19 cellular contexts compared by ENCODE assay signal in genomic region chr12:39105111-39105510, GRCh38.
"Had no signal": no experiment of that assay in that cellular context is flagged by ENCODE, and none has a peak within 500 bp of the region (broad histone marks: within the 10 kb centered on the region; RNA-seq: fewer than 3 reads in every experiment).

No MANE protein-coding gene starts in this region.

- DNase-seq: cortex of kidney; dorsolateral prefrontal cortex; effector CD8-positive, alpha-beta T cell; foreskin melanocyte; heart left ventricle; hippocampal formation; islet precursor cell; left ventricle myocardium inferior; lower lobe of right lung; mesenchymal stem cell; midbrain; naive B cell; occipital lobe; pancreas; right cardiac atrium; small intestine; stimulated activated CD4-positive, alpha-beta T cell treated with anti-CD3 and anti-CD28 coated beads, Interleukin-2, amount 100 ng/mL, for 48 hours; stimulated activated naive CD4-positive, alpha-beta T cell treated with Interleukin-2 at 50 U/mL for 16 hours had no signal

- H3K27ac ChIP-seq: dorsolateral prefrontal cortex, heart left ventricle, left ventricle myocardium inferior, lower lobe of right lung, pancreas had no signal

- H3K27me3 ChIP-seq: dorsolateral prefrontal cortex had no signal

- H3K4me3 ChIP-seq: dorsolateral prefrontal cortex, heart left ventricle, left ventricle myocardium inferior, lower lobe of right lung, pancreas had no signal

- H3K36me3 ChIP-seq: heart left ventricle, left ventricle myocardium inferior, lower lobe of right lung, pancreas had no signal

- H3K9me3 ChIP-seq: heart left ventricle, left ventricle myocardium inferior, lower lobe of right lung had no signal

- ATAC-seq: esophagus mucosa, heart left ventricle, lower lobe of right lung, pancreas, right cardiac atrium had no signal

- H3K4me1 ChIP-seq: heart left ventricle, left ventricle myocardium inferior, lower lobe of right lung had no signal
